Comparison of ENCODE assay signal across 8 cellular contexts in genomic region chr7:151245360-151246160, GRCh38. TPM values are rescaled to one million over a fixed set of nuclear protein-coding genes. Genes with fewer than 3 reads are reported as not detected.
DNase-seq lines count a peak whose midpoint lies in the region; ATAC-seq, FAIRE-seq and TF ChIP-seq lines count a peak whose summit lies in the region.

No MANE protein-coding gene starts in this region.

- peaks cover 23% of the 10 kb centered on the region for H3K4me1 ChIP-seq in endodermal cell (ENCODE audit: control insufficient read depth, insufficient read depth, low read length)

- DNase-seq in GM12891 (ENCODE audit: insufficient read length, low spot score) (peak; percentile 91), endodermal cell (peak; percentile 86), type B pancreatic cell (ENCODE audit: extremely low spot score, unreplicated experiment) (no peak)
- no peak for DNase-seq in Jurkat, Clone E6-1 (ENCODE audit: low read depth, low spot score)
- peak; percentile 64 for DNase-seq in activated CD4-positive, alpha-beta memory T cell treated with anti-CD3 and anti-CD28 coated beads, Interleukin-2, amount 10 ng/mL, durations not matched to agents 7 days and 5 days
- peak; percentile 64 to 86 (median 77) for DNase-seq in naive thymus-derived CD8-positive, alpha-beta T cell

- H3K9me3 Mint-ChIP-seq in activated CD4-positive, alpha-beta memory T cell treated with anti-CD3 and anti-CD28 coated beads, Interleukin-2, amount 10 ng/mL, durations not matched to agents 7 days and 5 days: no peaks in the 10 kb centered on the region
- H3K9me3 Mint-ChIP-seq in endodermal cell (no peaks in the 10 kb centered on the region), type B pancreatic cell (no peaks in the 10 kb centered on the region)
- H3K9me3 Mint-ChIP-seq in naive thymus-derived CD8-positive, alpha-beta T cell: no peaks in the 10 kb centered on the region

- no peak for TF ChIP-seq POLR2A in GM12891 (IDR thresholded peaks at IDR 0.05; ENCODE audit: low read depth, low read length)

- H3K27ac ChIP-seq in endodermal cell (ENCODE audit: low read depth, low read length): no peak overlapping the region

- WGBS in endodermal cell (ENCODE audit: insufficient coverage in 1 of 2, insufficient read length in 1 of 2), 2 experiments: 9 to 27% methylated on average over 11 to 60 of the region's 60 CpGs

- no peaks in the 10 kb centered on the region for H3K27me3 ChIP-seq in endodermal cell (ENCODE audit: control insufficient read depth, insufficient read depth, low read length, poor library complexity, severe bottlenecking)

- H3K4me3 Mint-ChIP-seq in activated CD4-positive, alpha-beta memory T cell treated with anti-CD3 and anti-CD28 coated beads, Interleukin-2, amount 10 ng/mL, durations not matched to agents 7 days and 5 days: no peak overlapping the region
- H3K4me3 Mint-ChIP-seq in endodermal cell: peak overlapping the region; percentile 40
- peak overlapping the region; percentile 61 to 82 (median 76) for H3K4me3 Mint-ChIP-seq in naive thymus-derived CD8-positive, alpha-beta T cell
- H3K4me3 Mint-ChIP-seq in type B pancreatic cell: peak overlapping the region; percentile 74

- no peak overlapping the region for H3K27ac Mint-ChIP-seq in activated CD4-positive, alpha-beta memory T cell treated with anti-CD3 and anti-CD28 coated beads, Interleukin-2, amount 10 ng/mL, durations not matched to agents 7 days and 5 days
- no peak overlapping the region for H3K27ac Mint-ChIP-seq in endodermal cell
- H3K27ac Mint-ChIP-seq in naive thymus-derived CD8-positive, alpha-beta T cell: no peak overlapping the region
- no peak overlapping the region for H3K27ac Mint-ChIP-seq in type B pancreatic cell

- peaks cover 42% of the 10 kb centered on the region for H3K4me1 Mint-ChIP-seq in activated CD4-positive, alpha-beta memory T cell treated with anti-CD3 and anti-CD28 coated beads, Interleukin-2, amount 10 ng/mL, durations not matched to agents 7 days and 5 days
- peaks cover 44% of the 10 kb centered on the region for H3K4me1 Mint-ChIP-seq in endodermal cell
- peaks cover 22 to 65% (median 53%) of the 10 kb centered on the region in 4 donors for H3K4me1 Mint-ChIP-seq in naive thymus-derived CD8-positive, alpha-beta T cell
- H3K4me1 Mint-ChIP-seq in type B pancreatic cell (ENCODE audit: unreplicated experiment): peaks cover 31% of the 10 kb centered on the region

- no peak overlapping the region for H3K9ac ChIP-seq in endodermal cell (ENCODE audit: extremely low read depth, low read length, poor library complexity, severe bottlenecking)

- peaks cover 25% of the 10 kb centered on the region for H3K36me3 ChIP-seq in endodermal cell (ENCODE audit: control insufficient read depth, insufficient read depth, low read length)

- CTCF ChIA-PET in activated CD4-positive, alpha-beta memory T cell treated with anti-CD3 and anti-CD28 coated beads, Interleukin-2, amount 10 ng/mL, durations not matched to agents 7 days and 5 days (lab: Charles Lee): interaction anchor here (1.0 to 3.7 kb wide), 6 partner anchors 12 to 109 kb away, joined by 3 to 47 read pairs (median 14); partner anchors contain the start of genes ABCF2 and CHPF2

- peaks cover 51% of the 10 kb centered on the region for H3K27me3 Mint-ChIP-seq in activated CD4-positive, alpha-beta memory T cell treated with anti-CD3 and anti-CD28 coated beads, Interleukin-2, amount 10 ng/mL, durations not matched to agents 7 days and 5 days
- peaks cover 24% of the 10 kb centered on the region for H3K27me3 Mint-ChIP-seq in endodermal cell (ENCODE audit: insufficient read depth)
- H3K27me3 Mint-ChIP-seq in naive thymus-derived CD8-positive, alpha-beta T cell: peaks cover 0 to 10% (median 0%) of the 10 kb centered on the region in 5 donors
- H3K27me3 Mint-ChIP-seq in type B pancreatic cell: peaks cover 9% of the 10 kb centered on the region

- POLR2A ChIA-PET in activated CD4-positive, alpha-beta memory T cell treated with anti-CD3 and anti-CD28 coated beads, Interleukin-2, amount 10 ng/mL, durations not matched to agents 7 days and 5 days (lab: Charles Lee): no interaction called here
- POLR2A ChIA-PET in naive thymus-derived CD8-positive, alpha-beta T cell (lab: Charles Lee): interaction anchor here (0.6 to 3.6 kb wide), 7 partner anchors 13 to 59 kb away, joined by 3 to 26 read pairs (median 4); partner anchors contain the start of genes ABCF2 and CHPF2

- H3K9me3 ChIP-seq in endodermal cell (ENCODE audit: control insufficient read depth, low read length): no peaks in the 10 kb centered on the region

- peak overlapping the region; percentile 45 for H3K4me3 ChIP-seq in Jurkat, Clone E6-1 (ENCODE audit: low read length)
- no peak overlapping the region for H3K4me3 ChIP-seq in endodermal cell (ENCODE audit: low read length)

- ATAC-seq in naive thymus-derived CD8-positive, alpha-beta T cell: peak; percentile 75 to 78
- ATAC-seq in GM19328 (IDR thresholded peaks at IDR 0.05; ENCODE audit: unreplicated experiment) (no peak), HG03097 (IDR thresholded peaks at IDR 0.05; ENCODE audit: low FRiP score, unreplicated experiment) (no peak)

- peak; percentile 84 for TF ChIP-seq CTCF in endodermal cell (conservative IDR thresholded peaks at IDR 0.05)
- TF ChIP-seq CTCF in type B pancreatic cell (conservative IDR thresholded peaks at IDR 0.05): peak; percentile 83

- H3K36me3 Mint-ChIP-seq in activated CD4-positive, alpha-beta memory T cell treated with anti-CD3 and anti-CD28 coated beads, Interleukin-2, amount 10 ng/mL, durations not matched to agents 7 days and 5 days (ENCODE audit: low read depth): no peaks in the 10 kb centered on the region
- peaks cover 17% of the 10 kb centered on the region for H3K36me3 Mint-ChIP-seq in endodermal cell (ENCODE audit: low read depth)
- peaks cover 0 to under 1% (median 0%) of the 10 kb centered on the region in 3 donors for H3K36me3 Mint-ChIP-seq in naive thymus-derived CD8-positive, alpha-beta T cell
- no peaks in the 10 kb centered on the region for H3K36me3 Mint-ChIP-seq in type B pancreatic cell

- no peak for FAIRE-seq in GM12891 (lab: Jason Lieb, UNC)

TF ChIP-seq in GM12891, 5 proteins besides CTCF, POLR2A, EP300 and RAD21 (continues in another document):
- no peak for TF ChIP-seq SPI1 (IDR thresholded peaks at IDR 0.05; ENCODE audit: low read depth, low read length)
- TF ChIP-seq PAX5 (IDR thresholded peaks at IDR 0.05; ENCODE audit: insufficient read depth, low read length, severe bottlenecking): no peak
- TF ChIP-seq POLR2AphosphoS5 (IDR thresholded peaks at IDR 0.05; ENCODE audit: low read depth, low read length): no peak

RNA-seq across cellular contexts. Expression of gene SMARCD3, which starts 2.9 kb away (rescaled TPM):
- polyA plus RNA-seq in GM12891 (2012; ENCODE audit: low read depth, missing spikeins): 4.5 TPM
- polyA plus RNA-seq in Jurkat, Clone E6-1 (2012; ENCODE audit: insufficient read depth, insufficient read length): 65.7 TPM
- 1 to 10 TPM; 1.5 to 2.7 TPM for total RNA-seq in activated CD4-positive, alpha-beta memory T cell treated with anti-CD3 and anti-CD28 coated beads, Interleukin-2, amount 10 ng/mL, durations not matched to agents 7 days and 5 days
- total RNA-seq in endodermal cell: 10 to 100 TPM; 40.0 to 43.5 TPM
- 46.1 TPM for polyA plus RNA-seq in endodermal cell (2013, experiment 1 of 2)
- 41.7 TPM for polyA plus RNA-seq in endodermal cell (2013, experiment 2 of 2)
- total RNA-seq in naive thymus-derived CD8-positive, alpha-beta T cell: 10 to 100 TPM in 1 of 2 experiments, 1 to 10 TPM in 1; 9.7 to 11.8 TPM
- 10 to 100 TPM in 2 of 3 donors, 1 to 10 TPM in 1; 9.8 to 18.6 (median 15.6) TPM for polyA plus RNA-seq in naive thymus-derived CD8-positive, alpha-beta T cell
- total RNA-seq in type B pancreatic cell (ENCODE audit: low replicate concordance): 20.0 and 58.4 TPM in 2 replicates

RNA-seq across cellular contexts. Expression of gene CHPF2, which starts 13.3 kb away (rescaled TPM):
- polyA plus RNA-seq in GM12891 (2012; ENCODE audit: low read depth, missing spikeins): 17.7 TPM
- polyA plus RNA-seq in Jurkat, Clone E6-1 (2012; ENCODE audit: insufficient read depth, insufficient read length): 15.8 TPM
- 10 to 100 TPM; 56.0 to 56.4 TPM for total RNA-seq in activated CD4-positive, alpha-beta memory T cell treated with anti-CD3 and anti-CD28 coated beads, Interleukin-2, amount 10 ng/mL, durations not matched to agents 7 days and 5 days
- 10 to 100 TPM; 31.9 to 35.6 TPM for total RNA-seq in endodermal cell
- polyA plus RNA-seq in endodermal cell (2013, experiment 1 of 2): 23.1 TPM
- polyA plus RNA-seq in endodermal cell (2013, experiment 2 of 2): 19.4 TPM
- 10 to 100 TPM; 47.8 to 48.6 TPM for total RNA-seq in naive thymus-derived CD8-positive, alpha-beta T cell
- polyA plus RNA-seq in naive thymus-derived CD8-positive, alpha-beta T cell: 10 to 100 TPM; 16.8 to 20.1 (median 17.6) TPM
- 44.4 and 54.7 TPM in 2 replicates for total RNA-seq in type B pancreatic cell (ENCODE audit: low replicate concordance)

RNA-seq across cellular contexts. Expression of gene ABCF2, which starts 18.6 kb away (rescaled TPM):
- polyA plus RNA-seq in GM12891 (2012; ENCODE audit: low read depth, missing spikeins): 29.6 TPM
- polyA plus RNA-seq in Jurkat, Clone E6-1 (2012; ENCODE audit: insufficient read depth, insufficient read length): 55.4 TPM
- 10 to 100 TPM; 23.1 to 27.6 TPM for total RNA-seq in activated CD4-positive, alpha-beta memory T cell treated with anti-CD3 and anti-CD28 coated beads, Interleukin-2, amount 10 ng/mL, durations not matched to agents 7 days and 5 days
- total RNA-seq in endodermal cell (10 to 100 TPM; 43.3 to 48.9 TPM), type B pancreatic cell (ENCODE audit: low replicate concordance) (35.9 and 46.5 TPM in 2 replicates)
- polyA plus RNA-seq in endodermal cell (2013, experiment 1 of 2): 43.5 TPM
- 37.8 TPM for polyA plus RNA-seq in endodermal cell (2013, experiment 2 of 2)
- total RNA-seq in naive thymus-derived CD8-positive, alpha-beta T cell: 10 to 100 TPM; 30.2 to 34.2 TPM
- polyA plus RNA-seq in naive thymus-derived CD8-positive, alpha-beta T cell: 10 to 100 TPM; 23.0 to 40.4 (median 31.6) TPM

RNA-seq across cellular contexts. Expression of gene H2BK1, which starts 35.3 kb away (rescaled TPM):
- polyA plus RNA-seq in GM12891 (2012; ENCODE audit: low read depth, missing spikeins): not detected
- polyA plus RNA-seq in Jurkat, Clone E6-1 (2012; ENCODE audit: insufficient read depth, insufficient read length): not detected
- total RNA-seq in activated CD4-positive, alpha-beta memory T cell treated with anti-CD3 and anti-CD28 coated beads, Interleukin-2, amount 10 ng/mL, durations not matched to agents 7 days and 5 days: not detected
- total RNA-seq in endodermal cell (not detected), type B pancreatic cell (ENCODE audit: low replicate concordance) (not detected in 2 replicates)
- not detected for polyA plus RNA-seq in endodermal cell (2013, experiment 1 of 2)
- polyA plus RNA-seq in endodermal cell (2013, experiment 2 of 2): not detected
- 1 to 10 TPM; 2.5 to 2.6 TPM for total RNA-seq in naive thymus-derived CD8-positive, alpha-beta T cell
- polyA plus RNA-seq in naive thymus-derived CD8-positive, alpha-beta T cell: not detected

RNA-seq across cellular contexts. Expression of gene ASB10, which starts 58.5 kb away (rescaled TPM):
- not detected for polyA plus RNA-seq in GM12891 (2012; ENCODE audit: low read depth, missing spikeins)
- polyA plus RNA-seq in Jurkat, Clone E6-1 (2012; ENCODE audit: insufficient read depth, insufficient read length): not detected
- not detected for total RNA-seq in activated CD4-positive, alpha-beta memory T cell treated with anti-CD3 and anti-CD28 coated beads, Interleukin-2, amount 10 ng/mL, durations not matched to agents 7 days and 5 days
- not detected for total RNA-seq in endodermal cell
- not detected for polyA plus RNA-seq in endodermal cell (2013, experiment 1 of 2)
- polyA plus RNA-seq in endodermal cell (2013, experiment 2 of 2): not detected
- total RNA-seq in naive thymus-derived CD8-positive, alpha-beta T cell: not detected
- not detected for polyA plus RNA-seq in naive thymus-derived CD8-positive, alpha-beta T cell
- not detected in 2 replicates for total RNA-seq in type B pancreatic cell (ENCODE audit: low replicate concordance)

Comparison
In these comparisons a context has a peak if more than half of its experiments do, and no peak if none do; other contexts are left out.
1. DNase-seq: peak in GM12891 (single experiment), activated CD4-positive, alpha-beta memory T cell treated with anti-CD3 and anti-CD28 coated beads, Interleukin-2, amount 10 ng/mL, durations not matched to agents 7 days and 5 days (single experiment), endodermal cell (single experiment) and naive thymus-derived CD8-positive, alpha-beta T cell (10 of 10); none in Jurkat, Clone E6-1 (single experiment) and type B pancreatic cell (single experiment).
2. ATAC-seq: peak in naive thymus-derived CD8-positive, alpha-beta T cell (2 of 2); none in GM19328 (single experiment) and HG03097 (single experiment).